In the genomic region with DNA sequence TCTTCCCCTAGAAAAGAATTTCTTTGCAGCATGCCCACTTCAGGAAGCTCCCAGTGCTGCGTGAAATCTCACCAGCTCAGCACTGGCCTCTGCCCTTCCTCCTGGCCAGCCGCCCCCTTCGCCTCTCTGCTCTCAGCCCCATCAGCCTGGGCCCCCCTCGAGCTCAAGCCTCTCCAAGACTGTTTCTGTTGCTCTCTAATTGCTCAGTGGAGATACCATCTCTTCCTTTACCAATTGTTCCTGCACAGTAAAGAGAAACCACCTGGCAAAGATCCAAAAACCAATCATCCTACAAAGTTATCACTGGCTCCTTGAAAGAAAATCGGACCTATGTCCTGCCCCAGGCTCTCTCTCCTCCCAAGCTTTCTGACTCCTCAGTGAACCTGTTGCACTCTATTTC, we compare ENCODE assay signal across 23 cellular contexts. TPM values are rescaled to one million over a fixed set of nuclear protein-coding genes. Genes with fewer than 3 reads are reported as not detected.
DNase-seq lines count a peak whose midpoint lies in the region; FAIRE-seq and TF ChIP-seq lines count a peak whose summit lies in the region.
"Had no signal": no experiment of that assay in that cellular context is flagged by ENCODE, and none has a peak within 500 bp of the region (broad histone marks: within the 10 kb centered on the region; RNA-seq: fewer than 3 reads in every experiment).

No MANE protein-coding gene starts in this region.

- CTCF ChIA-PET in endothelial cell of umbilical vein (lab: Charles Lee) = interaction anchor here (0.7 to 4.3 kb wide), 11 partner anchors 13 to 612 kb away, joined by 3 to 28 read pairs (median 4); no protein-coding TSS in a partner anchor

- BruUV-seq in endothelial cell of umbilical vein (replicated peaks; lab: Mats Ljungman, UMichigan) = no TSS peak

- H3K4me1 ChIP-seq in endothelial cell of umbilical vein (ENCODE audit: control insufficient read depth, extremely low read depth, insufficient read depth, low read length) (peaks cover 29% of the 10 kb centered on the region), hepatocyte (ENCODE audit: insufficient read depth) (no peaks in the 10 kb centered on the region)
- H3K4me1 ChIP-seq: Caco-2, psoas muscle had no signal

- no peaks in the 10 kb centered on the region for H3K9me2 ChIP-seq in hepatocyte (replicated peaks; ENCODE audit: insufficient read depth)

- POLR2A ChIA-PET in endothelial cell of umbilical vein (lab: Charles Lee) = interaction anchor here (0.8 to 1.7 kb wide), 2 partner anchors 86 to 92 kb away, joined by 3 to 8 read pairs; no protein-coding TSS in a partner anchor

- WGBS in hepatocyte (ENCODE audit: low lambda C conversion rate, missing lambda C conversion rate) = 70% methylated on average over 5 of the region's 5 CpGs

- dilution Hi-C loops in endothelial cell of umbilical vein (cut with MboI; ENCODE audit: extremely low pct_ligation_motif_present, low sequenced_read_pairs) = no loop called here

- H3K36me3 ChIP-seq in endothelial cell of umbilical vein (ENCODE audit: control insufficient read depth in 2 of 2, extremely low read depth in 1 of 2, insufficient read depth in 2 of 2, low read length in 2 of 2) (no peaks in the 10 kb centered on the region), hepatocyte (replicated peaks; ENCODE audit: insufficient read depth, low read depth) (no peaks in the 10 kb centered on the region)
- H3K36me3 ChIP-seq: stomach had no signal

- peak overlapping the region; percentile 84 for H3K27ac ChIP-seq in endothelial cell of umbilical vein (ENCODE audit: insufficient read depth, low read depth, low read length)
- no peak overlapping the region for H3K27ac ChIP-seq in hepatocyte
- H3K27ac ChIP-seq: 22Rv1, HL-60, psoas muscle, skin epidermis, stomach had no signal

- H2AFZ ChIP-seq in endothelial cell of umbilical vein (ENCODE audit: low read depth, low read length) (no peak overlapping the region), hepatocyte (no peak overlapping the region)

- TF ChIP-seq POLR2A in endothelial cell of umbilical vein (IDR thresholded peaks at IDR 0.05; ENCODE audit: low read depth, low read length) = no peak

- H3K9me1 ChIP-seq in endothelial cell of umbilical vein (replicated peaks; ENCODE audit: control insufficient read depth, extremely low read depth, insufficient read depth, low read length) = no peaks in the 10 kb centered on the region

- H3K4me3 ChIP-seq in endothelial cell of umbilical vein (replicated peaks in 1 of 3; ENCODE audit: insufficient read depth in 1 of 3, low read depth in 1 of 3, low read length in 3 of 3) = no peak overlapping the region
- no peak overlapping the region for H3K4me3 ChIP-seq in hepatocyte
- H3K4me3 ChIP-seq: psoas muscle, skin epidermis, stomach had no signal

- H3K9me3 ChIP-seq in endothelial cell of umbilical vein (replicated peaks; ENCODE audit: control insufficient read depth, insufficient read depth, low read length) = no peaks in the 10 kb centered on the region
- H3K9me3 ChIP-seq in hepatocyte (ENCODE audit: low read depth) = no peaks in the 10 kb centered on the region
- H3K9me3 ChIP-seq: Caco-2, psoas muscle, stomach had no signal

- peak; percentile 82 for FAIRE-seq in endothelial cell of umbilical vein (lab: Jason Lieb, UNC)

- H3K4me2 ChIP-seq in endothelial cell of umbilical vein (ENCODE audit: insufficient read depth, low read length) = peak overlapping the region; percentile 35
- H3K4me2 ChIP-seq in hepatocyte = no peak overlapping the region

- no peaks in the 10 kb centered on the region for H4K20me1 ChIP-seq in endothelial cell of umbilical vein (replicated peaks; ENCODE audit: control insufficient read depth, extremely low read depth, insufficient read depth, low read length)
- H4K20me1 ChIP-seq in hepatocyte (ENCODE audit: insufficient read depth, poor library complexity, severe bottlenecking) = no peaks in the 10 kb centered on the region

- TF ChIP-seq CTCF in endothelial cell of umbilical vein (IDR thresholded peaks at IDR 0.05; ENCODE audit: extremely low read depth in 1 of 2, insufficient read depth in 1 of 2, low read depth in 1 of 2, low read length in 2 of 2) (no peak), hepatocyte (IDR thresholded peaks at IDR 0.05; ENCODE audit: poor library complexity) (no peak)

- peak in 2 of 3 experiments; percentile 30 to 42 for DNase-seq in NCI-H1417 (lab: John Stamatoyannopoulos, UW)
- DNase-seq in NCI-H1417 treated with DMSO at 0.1 percent for 48 hours (lab: John Stamatoyannopoulos, UW) = no peak
- DNase-seq in NCI-H2227 treated with DMSO at 0.1 percent for 48 hours (lab: John Stamatoyannopoulos, UW) = peak; percentile 59
- DNase-seq in endothelial cell of umbilical vein (ENCODE audit: low read depth, low spot score) = peak; percentile 79
- peak; percentile 58 for DNase-seq in renal cortical epithelial cell (ENCODE audit: low read depth)
- DNase-seq in NCI-H1092 treated with DMSO at 0.1 percent for 48 hours (lab: John Stamatoyannopoulos, UW) = no peak
- no peak for DNase-seq in D341Med (ENCODE audit: low spot score)
- no peak for DNase-seq in hepatocyte (ENCODE audit: low spot score)
- DNase-seq: activated CD4-positive, alpha-beta T cell treated with anti-CD3 and anti-CD28 coated beads, Interleukin-2, amount 10 ng/mL, durations not matched to agents 24 days and 14 days; activated CD8-positive, alpha-beta memory T cell treated with anti-CD3 and anti-CD28 coated beads, Interleukin-2, amount 10 ng/mL, durations not matched to agents 7 days and 5 days; Caco-2; effector memory CD4-positive, alpha-beta T cell; glutamatergic neuron; NCI-H187; NCI-H524; psoas muscle; stimulated activated CD4-positive, alpha-beta T cell treated with anti-CD3 and anti-CD28 coated beads, Interleukin-4, amount 100 ng/mL, for 1 hour; stomach; T-helper 1 cell; trophoblast cell had no signal

- intact Hi-C loops in endothelial cell of umbilical vein (cut with micrococcal nuclease) = loop anchor here (1.0 to 5.0 kb wide), 3 partner anchors 52 to 188 kb away; partner anchors contain the start of gene FAM174B

- H3K27me3 ChIP-seq in endothelial cell of umbilical vein (ENCODE audit: control insufficient read depth in 2 of 2, insufficient read depth in 2 of 2, low read length in 2 of 2) (no peaks in the 10 kb centered on the region), hepatocyte (no peaks in the 10 kb centered on the region)
- H3K27me3 ChIP-seq: stomach had no signal

- H3K9ac ChIP-seq in endothelial cell of umbilical vein (replicated peaks; ENCODE audit: extremely low read depth, insufficient read depth, low read length) = peak overlapping the region; percentile 47

- H3K79me2 ChIP-seq in endothelial cell of umbilical vein (ENCODE audit: control insufficient read depth, insufficient read depth, low read length) = no peaks in the 10 kb centered on the region
- no peaks in the 10 kb centered on the region for H3K79me2 ChIP-seq in hepatocyte

TF ChIP-seq in endothelial cell of umbilical vein, 7 proteins besides CTCF, POLR2A, EP300 and RAD21:
- TF ChIP-seq GATA2 (IDR thresholded peaks at IDR 0.05; ENCODE audit: insufficient read depth, insufficient read length, low read depth, low read length) (peak; percentile 82), EZH2 (IDR thresholded peaks at IDR 0.05; ENCODE audit: borderline replicate concordance, low read depth, low read length, severe bottlenecking) (no peak), MYC (IDR thresholded peaks at IDR 0.05; ENCODE audit: low read depth, low read length) (no peak), POLR2AphosphoS5 (IDR thresholded peaks at IDR 0.05; ENCODE audit: insufficient read depth, low read depth, low read length) (no peak), FOS (IDR thresholded peaks at IDR 0.05; ENCODE audit: borderline replicate concordance, insufficient read depth, low read length) (no peak), MAX (IDR thresholded peaks at IDR 0.05; ENCODE audit: insufficient read depth, insufficient read length) (no peak), JUN (IDR thresholded peaks at IDR 0.05; ENCODE audit: borderline replicate concordance, insufficient read depth, insufficient read length, low read depth) (no peak)
TF ChIP-seq in endothelial cell of umbilical vein: peak in this region for 1.

RNA-seq across cellular contexts. Expression of gene FAM174B, which starts 53.5 kb away (rescaled TPM):
- total RNA-seq in endothelial cell of umbilical vein (20.0 and 30.2 TPM in 2 replicates), renal cortical epithelial cell (8.7 and 11.9 TPM in 2 replicates), hepatocyte (17.0 and 17.8 TPM in 2 replicates)
- polyA plus RNA-seq in endothelial cell of umbilical vein (22.9 and 25.9 TPM in 2 replicates), hepatocyte (29.6 and 34.9 TPM in 2 replicates)
- polyA plus RNA-seq in endothelial cell of umbilical vein (2011; cell fraction: cytosol; rRNA removed) = 31.8 and 39.0 TPM in 2 replicates
- 19.9 and 20.4 TPM in 2 replicates for polyA plus RNA-seq in endothelial cell of umbilical vein (2011; cell fraction: nucleus; rRNA removed)
- polyA plus RNA-seq in endothelial cell of umbilical vein (2012) = 70.9 and 71.0 TPM in 2 replicates
- polyA minus RNA-seq in endothelial cell of umbilical vein = 31.3 and 47.8 TPM in 2 replicates
- 10.9 TPM for polyA minus RNA-seq in endothelial cell of umbilical vein (2011; cell fraction: cytosol; rRNA and poly(A)+ RNA removed)
- polyA minus RNA-seq in endothelial cell of umbilical vein (2011; cell fraction: nucleus; rRNA and poly(A)+ RNA removed) = 16.4 and 32.0 TPM in 2 replicates

Comparison
In these comparisons a context has a peak if more than half of its experiments do, and no peak if none do; other contexts are left out.
1. DNase-seq: peak in NCI-H1417 (2 of 3), NCI-H2227 treated with DMSO at 0.1 percent for 48 hours (single experiment), endothelial cell of umbilical vein (single experiment) and renal cortical epithelial cell (single experiment); none in NCI-H1417 treated with DMSO at 0.1 percent for 48 hours (single experiment), NCI-H1092 treated with DMSO at 0.1 percent for 48 hours (single experiment), D341Med (single experiment) and hepatocyte (single experiment).